In the genomic region with DNA sequence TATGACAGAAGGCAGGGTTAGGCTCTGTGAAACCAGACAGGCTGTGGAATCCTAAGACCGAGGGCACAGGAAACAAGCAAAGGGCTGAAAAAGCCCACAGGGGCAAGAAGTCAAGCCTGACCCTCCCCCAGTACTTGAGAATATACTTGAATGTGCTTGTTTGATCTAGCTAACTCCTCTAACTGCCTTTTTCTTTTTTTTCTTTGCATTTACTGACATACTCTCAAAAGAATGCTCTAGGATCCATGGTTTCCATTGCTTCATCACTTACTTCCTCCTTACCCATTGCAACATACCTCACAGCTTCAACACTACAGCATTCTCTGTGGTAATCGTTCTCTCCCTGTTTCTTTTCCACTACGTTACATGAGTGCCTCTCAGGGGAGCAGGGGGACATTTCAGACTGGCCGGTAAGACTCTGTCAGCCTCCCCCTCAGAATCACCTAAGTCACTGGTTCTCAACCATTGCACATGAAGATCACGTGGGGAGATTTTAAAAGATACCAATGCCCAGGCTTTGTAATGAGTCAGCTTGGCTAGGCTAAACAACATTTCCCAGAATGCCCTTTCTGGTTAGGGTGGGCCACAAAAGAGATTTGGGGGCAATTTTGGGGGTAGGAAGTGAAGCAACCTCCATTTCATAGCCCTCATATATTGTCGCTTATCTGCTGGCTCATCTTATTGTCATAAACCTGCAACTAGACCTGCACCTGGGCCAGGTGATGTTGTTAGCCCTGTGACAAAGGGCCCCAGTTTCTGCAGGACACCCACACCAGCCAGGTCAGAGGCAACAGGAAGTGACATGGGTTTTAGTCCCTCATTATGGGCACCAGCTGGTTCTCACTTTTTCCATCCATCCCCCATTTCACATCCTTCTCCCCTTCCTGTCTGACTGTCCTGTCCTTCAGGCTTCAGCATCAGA, we compare ENCODE assay signal across 1 cellular context.
TF ChIP-seq lines count a peak whose summit lies in the region.

No MANE protein-coding gene starts in this region.

TF ChIP-seq in K562, 482 proteins besides CTCF, POLR2A, EP300 and RAD21 (continued from another document and continues in another):
- TF ChIP-seq, protein P1, sequence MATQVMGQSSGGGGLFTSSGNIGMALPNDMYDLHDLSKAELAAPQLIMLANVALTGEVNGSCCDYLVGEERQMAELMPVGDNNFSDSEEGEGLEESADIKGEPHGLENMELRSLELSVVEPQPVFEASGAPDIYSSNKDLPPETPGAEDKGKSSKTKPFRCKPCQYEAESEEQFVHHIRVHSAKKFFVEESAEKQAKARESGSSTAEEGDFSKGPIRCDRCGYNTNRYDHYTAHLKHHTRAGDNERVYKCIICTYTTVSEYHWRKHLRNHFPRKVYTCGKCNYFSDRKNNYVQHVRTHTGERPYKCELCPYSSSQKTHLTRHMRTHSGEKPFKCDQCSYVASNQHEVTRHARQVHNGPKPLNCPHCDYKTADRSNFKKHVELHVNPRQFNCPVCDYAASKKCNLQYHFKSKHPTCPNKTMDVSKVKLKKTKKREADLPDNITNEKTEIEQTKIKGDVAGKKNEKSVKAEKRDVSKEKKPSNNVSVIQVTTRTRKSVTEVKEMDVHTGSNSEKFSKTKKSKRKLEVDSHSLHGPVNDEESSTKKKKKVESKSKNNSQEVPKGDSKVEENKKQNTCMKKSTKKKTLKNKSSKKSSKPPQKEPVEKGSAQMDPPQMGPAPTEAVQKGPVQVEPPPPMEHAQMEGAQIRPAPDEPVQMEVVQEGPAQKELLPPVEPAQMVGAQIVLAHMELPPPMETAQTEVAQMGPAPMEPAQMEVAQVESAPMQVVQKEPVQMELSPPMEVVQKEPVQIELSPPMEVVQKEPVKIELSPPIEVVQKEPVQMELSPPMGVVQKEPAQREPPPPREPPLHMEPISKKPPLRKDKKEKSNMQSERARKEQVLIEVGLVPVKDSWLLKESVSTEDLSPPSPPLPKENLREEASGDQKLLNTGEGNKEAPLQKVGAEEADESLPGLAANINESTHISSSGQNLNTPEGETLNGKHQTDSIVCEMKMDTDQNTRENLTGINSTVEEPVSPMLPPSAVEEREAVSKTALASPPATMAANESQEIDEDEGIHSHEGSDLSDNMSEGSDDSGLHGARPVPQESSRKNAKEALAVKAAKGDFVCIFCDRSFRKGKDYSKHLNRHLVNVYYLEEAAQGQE (CRISPR knock-in tag; IDR thresholded peaks at IDR 0.05; ENCODE audit: low read depth): no peak
- TF ChIP-seq, protein P2, sequence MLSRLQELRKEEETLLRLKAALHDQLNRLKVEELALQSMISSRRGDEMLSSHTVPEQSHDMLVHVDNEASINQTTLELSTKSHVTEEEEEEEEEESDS (CRISPR knock-in tag; IDR thresholded peaks at IDR 0.05): no peak
- no peak for TF ChIP-seq NR2C1 (IDR thresholded peaks at IDR 0.05)
- no peak for TF ChIP-seq NR2C1 (tag; IDR thresholded peaks at IDR 0.05)
- TF ChIP-seq, protein P3, sequence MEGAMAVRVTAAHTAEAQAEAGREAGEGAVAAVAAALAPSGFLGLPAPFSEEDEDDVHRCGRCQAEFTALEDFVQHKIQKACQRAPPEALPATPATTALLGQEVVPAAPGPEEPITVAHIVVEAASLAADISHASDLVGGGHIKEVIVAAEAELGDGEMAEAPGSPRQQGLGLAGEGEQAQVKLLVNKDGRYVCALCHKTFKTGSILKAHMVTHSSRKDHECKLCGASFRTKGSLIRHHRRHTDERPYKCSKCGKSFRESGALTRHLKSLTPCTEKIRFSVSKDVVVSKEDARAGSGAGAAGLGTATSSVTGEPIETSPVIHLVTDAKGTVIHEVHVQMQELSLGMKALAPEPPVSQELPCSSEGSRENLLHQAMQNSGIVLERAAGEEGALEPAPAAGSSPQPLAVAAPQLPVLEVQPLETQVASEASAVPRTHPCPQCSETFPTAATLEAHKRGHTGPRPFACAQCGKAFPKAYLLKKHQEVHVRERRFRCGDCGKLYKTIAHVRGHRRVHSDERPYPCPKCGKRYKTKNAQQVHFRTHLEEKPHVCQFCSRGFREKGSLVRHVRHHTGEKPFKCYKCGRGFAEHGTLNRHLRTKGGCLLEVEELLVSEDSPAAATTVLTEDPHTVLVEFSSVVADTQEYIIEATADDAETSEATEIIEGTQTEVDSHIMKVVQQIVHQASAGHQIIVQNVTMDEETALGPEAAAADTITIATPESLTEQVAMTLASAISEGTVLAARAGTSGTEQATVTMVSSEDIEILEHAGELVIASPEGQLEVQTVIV (CRISPR knock-in tag; IDR thresholded peaks at IDR 0.05; ENCODE audit: borderline replicate concordance): no peak
- TF ChIP-seq CREB1 (IDR thresholded peaks at IDR 0.05): no peak
- TF ChIP-seq CREB1 (CRISPR knock-in tag; IDR thresholded peaks at IDR 0.05): no peak
- TF ChIP-seq, protein P4, sequence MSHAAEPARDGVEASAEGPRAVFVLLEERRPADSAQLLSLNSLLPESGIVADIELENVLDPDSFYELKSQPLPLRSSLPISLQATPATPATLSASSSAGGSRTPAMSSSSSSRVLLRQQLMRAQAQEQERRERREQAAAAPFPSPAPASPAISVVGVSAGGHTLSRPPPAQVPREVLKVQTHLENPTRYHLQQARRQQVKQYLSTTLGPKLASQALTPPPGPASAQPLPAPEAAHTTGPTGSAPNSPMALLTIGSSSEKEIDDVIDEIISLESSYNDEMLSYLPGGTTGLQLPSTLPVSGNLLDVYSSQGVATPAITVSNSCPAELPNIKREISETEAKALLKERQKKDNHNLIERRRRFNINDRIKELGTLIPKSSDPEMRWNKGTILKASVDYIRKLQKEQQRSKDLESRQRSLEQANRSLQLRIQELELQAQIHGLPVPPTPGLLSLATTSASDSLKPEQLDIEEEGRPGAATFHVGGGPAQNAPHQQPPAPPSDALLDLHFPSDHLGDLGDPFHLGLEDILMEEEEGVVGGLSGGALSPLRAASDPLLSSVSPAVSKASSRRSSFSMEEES (CRISPR knock-in tag; IDR thresholded peaks at IDR 0.05): peak; percentile 40; the same call in 1 of the 2 replicates
- TF ChIP-seq RBM17 (IDR thresholded peaks at IDR 0.05; ENCODE audit: borderline replicate concordance, low read depth, low read length): no peak
- TF ChIP-seq, protein P5, sequence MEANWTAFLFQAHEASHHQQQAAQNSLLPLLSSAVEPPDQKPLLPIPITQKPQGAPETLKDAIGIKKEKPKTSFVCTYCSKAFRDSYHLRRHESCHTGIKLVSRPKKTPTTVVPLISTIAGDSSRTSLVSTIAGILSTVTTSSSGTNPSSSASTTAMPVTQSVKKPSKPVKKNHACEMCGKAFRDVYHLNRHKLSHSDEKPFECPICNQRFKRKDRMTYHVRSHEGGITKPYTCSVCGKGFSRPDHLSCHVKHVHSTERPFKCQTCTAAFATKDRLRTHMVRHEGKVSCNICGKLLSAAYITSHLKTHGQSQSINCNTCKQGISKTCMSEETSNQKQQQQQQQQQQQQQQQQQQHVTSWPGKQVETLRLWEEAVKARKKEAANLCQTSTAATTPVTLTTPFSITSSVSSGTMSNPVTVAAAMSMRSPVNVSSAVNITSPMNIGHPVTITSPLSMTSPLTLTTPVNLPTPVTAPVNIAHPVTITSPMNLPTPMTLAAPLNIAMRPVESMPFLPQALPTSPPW (CRISPR knock-in tag; IDR thresholded peaks at IDR 0.05): peak; percentile 32; the same call in 1 of the 2 replicates
- TF ChIP-seq, protein P6, sequence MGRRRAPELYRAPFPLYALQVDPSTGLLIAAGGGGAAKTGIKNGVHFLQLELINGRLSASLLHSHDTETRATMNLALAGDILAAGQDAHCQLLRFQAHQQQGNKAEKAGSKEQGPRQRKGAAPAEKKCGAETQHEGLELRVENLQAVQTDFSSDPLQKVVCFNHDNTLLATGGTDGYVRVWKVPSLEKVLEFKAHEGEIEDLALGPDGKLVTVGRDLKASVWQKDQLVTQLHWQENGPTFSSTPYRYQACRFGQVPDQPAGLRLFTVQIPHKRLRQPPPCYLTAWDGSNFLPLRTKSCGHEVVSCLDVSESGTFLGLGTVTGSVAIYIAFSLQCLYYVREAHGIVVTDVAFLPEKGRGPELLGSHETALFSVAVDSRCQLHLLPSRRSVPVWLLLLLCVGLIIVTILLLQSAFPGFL (CRISPR knock-in tag; IDR thresholded peaks at IDR 0.05): no peak
- no peak for TF ChIP-seq ZNF707 (CRISPR knock-in tag; conservative IDR thresholded peaks at IDR 0.05)
- peak; percentile 86 for TF ChIP-seq CEBPG (CRISPR knock-in tag; IDR thresholded peaks at IDR 0.05)
- peak; percentile 96 to 99 for TF ChIP-seq CEBPG (tag; conservative IDR thresholded peaks at IDR 0.05 in 1 of 2, IDR thresholded peaks at IDR 0.05 in 1 of 2)
- TF ChIP-seq CC2D1A (IDR thresholded peaks at IDR 0.05): no peak
- no peak for TF ChIP-seq YY1 (IDR thresholded peaks at IDR 0.05; ENCODE audit: borderline replicate concordance in 1 of 3, control insufficient read depth in 1 of 3, extremely low read depth in 1 of 3, insufficient read depth in 3 of 3, insufficient read length in 1 of 3, insufficient replicate concordance in 2 of 3, low read depth in 1 of 3, low read length in 2 of 3)
- no peak for TF ChIP-seq ZNF324 (CRISPR knock-in tag; IDR thresholded peaks at IDR 0.05)
- TF ChIP-seq HDAC6 (IDR thresholded peaks at IDR 0.05; ENCODE audit: low read depth, low read length): no peak
- TF ChIP-seq, protein P7, sequence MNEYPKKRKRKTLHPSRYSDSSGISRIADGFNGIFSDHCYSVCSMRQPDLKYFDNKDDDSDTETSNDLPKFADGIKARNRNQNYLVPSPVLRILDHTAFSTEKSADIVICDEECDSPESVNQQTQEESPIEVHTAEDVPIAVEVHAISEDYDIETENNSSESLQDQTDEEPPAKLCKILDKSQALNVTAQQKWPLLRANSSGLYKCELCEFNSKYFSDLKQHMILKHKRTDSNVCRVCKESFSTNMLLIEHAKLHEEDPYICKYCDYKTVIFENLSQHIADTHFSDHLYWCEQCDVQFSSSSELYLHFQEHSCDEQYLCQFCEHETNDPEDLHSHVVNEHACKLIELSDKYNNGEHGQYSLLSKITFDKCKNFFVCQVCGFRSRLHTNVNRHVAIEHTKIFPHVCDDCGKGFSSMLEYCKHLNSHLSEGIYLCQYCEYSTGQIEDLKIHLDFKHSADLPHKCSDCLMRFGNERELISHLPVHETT (CRISPR knock-in tag; conservative IDR thresholded peaks at IDR 0.05 in 1 of 2, IDR thresholded peaks at IDR 0.05 in 1 of 2): 0 out of 4 replicates have a peak, but pooled peaks of 1 of the 2 experiments have one; percentile 48
- TF ChIP-seq ZNF124 (CRISPR knock-in tag; IDR thresholded peaks at IDR 0.05): no peak
- TF ChIP-seq, protein P8, sequence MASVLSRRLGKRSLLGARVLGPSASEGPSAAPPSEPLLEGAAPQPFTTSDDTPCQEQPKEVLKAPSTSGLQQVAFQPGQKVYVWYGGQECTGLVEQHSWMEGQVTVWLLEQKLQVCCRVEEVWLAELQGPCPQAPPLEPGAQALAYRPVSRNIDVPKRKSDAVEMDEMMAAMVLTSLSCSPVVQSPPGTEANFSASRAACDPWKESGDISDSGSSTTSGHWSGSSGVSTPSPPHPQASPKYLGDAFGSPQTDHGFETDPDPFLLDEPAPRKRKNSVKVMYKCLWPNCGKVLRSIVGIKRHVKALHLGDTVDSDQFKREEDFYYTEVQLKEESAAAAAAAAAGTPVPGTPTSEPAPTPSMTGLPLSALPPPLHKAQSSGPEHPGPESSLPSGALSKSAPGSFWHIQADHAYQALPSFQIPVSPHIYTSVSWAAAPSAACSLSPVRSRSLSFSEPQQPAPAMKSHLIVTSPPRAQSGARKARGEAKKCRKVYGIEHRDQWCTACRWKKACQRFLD (CRISPR knock-in tag; IDR thresholded peaks at IDR 0.05): peak; percentile 75; the same call in 1 of the 2 replicates
- no peak for TF ChIP-seq SMARCE1 (IDR thresholded peaks at IDR 0.05)
- TF ChIP-seq MEF2D (tag; conservative IDR thresholded peaks at IDR 0.05; ENCODE audit: low read depth): 0 out of 2 replicates have a peak, but pooled peaks have one; percentile 17
- no peak for TF ChIP-seq TRIM28 (IDR thresholded peaks at IDR 0.05)
- peak; percentile 66; the same call in 1 of the 2 replicates for TF ChIP-seq ZNF134 (CRISPR knock-in tag; conservative IDR thresholded peaks at IDR 0.05)
- no peak for TF ChIP-seq CBX5 (IDR thresholded peaks at IDR 0.05; ENCODE audit: borderline replicate concordance, low read depth)
- no peak for TF ChIP-seq CTBP1 (IDR thresholded peaks at IDR 0.05; ENCODE audit: borderline replicate concordance)
- TF ChIP-seq, protein P9, sequence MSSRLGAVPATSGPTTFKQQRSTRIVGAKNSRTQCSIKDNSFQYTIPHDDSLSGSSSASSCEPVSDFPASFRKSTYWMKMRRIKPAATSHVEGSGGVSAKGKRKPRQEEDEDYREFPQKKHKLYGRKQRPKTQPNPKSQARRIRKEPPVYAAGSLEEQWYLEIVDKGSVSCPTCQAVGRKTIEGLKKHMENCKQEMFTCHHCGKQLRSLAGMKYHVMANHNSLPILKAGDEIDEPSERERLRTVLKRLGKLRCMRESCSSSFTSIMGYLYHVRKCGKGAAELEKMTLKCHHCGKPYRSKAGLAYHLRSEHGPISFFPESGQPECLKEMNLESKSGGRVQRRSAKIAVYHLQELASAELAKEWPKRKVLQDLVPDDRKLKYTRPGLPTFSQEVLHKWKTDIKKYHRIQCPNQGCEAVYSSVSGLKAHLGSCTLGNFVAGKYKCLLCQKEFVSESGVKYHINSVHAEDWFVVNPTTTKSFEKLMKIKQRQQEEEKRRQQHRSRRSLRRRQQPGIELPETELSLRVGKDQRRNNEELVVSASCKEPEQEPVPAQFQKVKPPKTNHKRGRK (tag; IDR thresholded peaks at IDR 0.05): no peak
- TF ChIP-seq, protein P10, sequence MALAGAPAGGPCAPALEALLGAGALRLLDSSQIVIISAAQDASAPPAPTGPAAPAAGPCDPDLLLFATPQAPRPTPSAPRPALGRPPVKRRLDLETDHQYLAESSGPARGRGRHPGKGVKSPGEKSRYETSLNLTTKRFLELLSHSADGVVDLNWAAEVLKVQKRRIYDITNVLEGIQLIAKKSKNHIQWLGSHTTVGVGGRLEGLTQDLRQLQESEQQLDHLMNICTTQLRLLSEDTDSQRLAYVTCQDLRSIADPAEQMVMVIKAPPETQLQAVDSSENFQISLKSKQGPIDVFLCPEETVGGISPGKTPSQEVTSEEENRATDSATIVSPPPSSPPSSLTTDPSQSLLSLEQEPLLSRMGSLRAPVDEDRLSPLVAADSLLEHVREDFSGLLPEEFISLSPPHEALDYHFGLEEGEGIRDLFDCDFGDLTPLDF (CRISPR knock-in tag; IDR thresholded peaks at IDR 0.05): no peak
- no peak for TF ChIP-seq ZNF561 (CRISPR knock-in tag; conservative IDR thresholded peaks at IDR 0.05)
- TF ChIP-seq, protein P11, sequence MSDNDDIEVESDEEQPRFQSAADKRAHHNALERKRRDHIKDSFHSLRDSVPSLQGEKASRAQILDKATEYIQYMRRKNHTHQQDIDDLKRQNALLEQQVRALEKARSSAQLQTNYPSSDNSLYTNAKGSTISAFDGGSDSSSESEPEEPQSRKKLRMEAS (CRISPR knock-in tag; IDR thresholded peaks at IDR 0.05): no peak
